9 cellular contexts compared by ENCODE assay signal in genomic region chr3:58173670-58174472, GRCh38. TPM values are rescaled to one million over a fixed set of nuclear protein-coding genes. Genes with fewer than 3 reads are reported as not detected.
A peak's percentile ranks its signal among the peaks of the same experiment; 100 is the strongest.
DNase-seq lines count a peak whose midpoint lies in the region; ATAC-seq, FAIRE-seq and TF ChIP-seq lines count a peak whose summit lies in the region.
"Had no signal": no experiment of that assay in that cellular context is flagged by ENCODE, and none has a peak within 500 bp of the region (broad histone marks: within the 10 kb centered on the region; RNA-seq: fewer than 3 reads in every experiment).

No MANE protein-coding gene starts in this region.

- intact Hi-C loops in HepG2 (cut with micrococcal nuclease; ENCODE audit: unreplicated experiment): loop anchor here (1.0 to 5.0 kb wide), 3 partner anchors 29 to 212 kb away; partner anchors contain the start of gene FLNB

- peak; percentile 46 for TF ChIP-seq CTCF in A549 (IDR thresholded peaks at IDR 0.05)
- no peak for TF ChIP-seq CTCF in astrocyte (IDR thresholded peaks at IDR 0.05; ENCODE audit: insufficient read depth, low read depth, low read length)
- peak; percentile 83 for TF ChIP-seq CTCF in HepG2 (CRISPR knock-in tag; IDR thresholded peaks at IDR 0.05)
- peak in 1 of 6 experiments; percentile 45 for TF ChIP-seq CTCF in upper lobe of left lung (IDR thresholded peaks at IDR 0.05)

- in situ Hi-C loops in HepG2 (cut with HindIII; ENCODE audit: extremely low pct_ligation_motif_present, low pct_unique_long_range_greater_than_20kb): no loop called here

- DNase-seq in A549 (ENCODE audit: low read depth in 1 of 2, low spot score in 1 of 2) (peak in 1 of 2 experiments; percentile 69), GM12891 (ENCODE audit: insufficient read length, low spot score) (peak; percentile 43), NCI-H2196 (lab: John Stamatoyannopoulos, UW; ENCODE audit: unreplicated experiment) (peak; percentile 72), astrocyte (ENCODE audit: low read depth) (no peak), HepG2 (ENCODE audit: low spot score) (peak; percentile 87), upper lobe of left lung (peak in 1 of 2 donors; percentile 65), globus pallidus (ENCODE audit: low spot score) (no peak)

- ATAC-seq in A549 (peak; percentile 18 to 20; a peak in 4 of 6 replicates), HepG2 (peak; percentile 54), upper lobe of left lung (ENCODE audit: low FRiP score in 2 of 2) (no peak), GM18870 (IDR thresholded peaks at IDR 0.05; ENCODE audit: unreplicated experiment) (no peak)

- TF ChIP-seq RAD21 in A549 (conservative IDR thresholded peaks at IDR 0.05 in 1 of 2, IDR thresholded peaks at IDR 0.05 in 1 of 2) (peak; percentile 44 to 48; a peak in 4 of 5 replicates), HepG2 (CRISPR knock-in tag; IDR thresholded peaks at IDR 0.05) (no peak; the same call in 1 of the 2 replicates)

- CTCF ChIA-PET in A549 (lab: Yijun Ruan, JAX): interaction anchor here (0.7 to 2.5 kb wide), 15 partner anchors 8 to 222 kb away, joined by 3 to 12 read pairs (median 4); partner anchors contain the start of gene RPP14
- CTCF ChIA-PET in HepG2 (lab: Yijun Ruan, JAX; ENCODE audit: low intra/inter-chr PET ratio, low total read pairs): no interaction called here

- peaks cover 28% of the 10 kb centered on the region for H3K4me1 Mint-ChIP-seq in astrocyte (ENCODE audit: low read depth, unreplicated experiment)

- TF ChIP-seq EP300 in A549 (IDR thresholded peaks at IDR 0.05) (no peak), HepG2 (IDR thresholded peaks at IDR 0.05; ENCODE audit: low read depth in 2 of 2, low read length in 2 of 2) (peak in 1 of 2 experiments; percentile 74; a peak in 2 of 4 replicates), HepG2 (CRISPR knock-in tag; IDR thresholded peaks at IDR 0.05; ENCODE audit: borderline replicate concordance) (0 out of 2 replicates have a peak, but pooled peaks have one; percentile 15), upper lobe of left lung (IDR thresholded peaks at IDR 0.05) (no peak)

- H3K36me3 ChIP-seq in astrocyte (ENCODE audit: insufficient read depth, low read length) (peaks cover 25% of the 10 kb centered on the region), HepG2 (replicated peaks in 1 of 2; ENCODE audit: control insufficient read depth in 1 of 2, insufficient read depth in 2 of 2, low read length in 2 of 2) (peaks cover 7 to 27% of the 10 kb centered on the region in 2 experiments), upper lobe of left lung (peaks cover 0 to 25% (median 4%) of the 10 kb centered on the region in 4 donors)

- no peak for FAIRE-seq in A549 (lab: Jason Lieb, UNC)
- FAIRE-seq in GM12891 (lab: Jason Lieb, UNC): peak; percentile 58
- no peak for FAIRE-seq in astrocyte (lab: Jason Lieb, UNC)
- FAIRE-seq in HepG2 (lab: Jason Lieb, UNC): peak; percentile 89

- H3K27me3 ChIP-seq in astrocyte (ENCODE audit: insufficient read depth, low read length) (no peaks in the 10 kb centered on the region), HepG2 (ENCODE audit: control insufficient read depth in 1 of 2, insufficient read depth in 2 of 2, low read length in 2 of 2) (peaks cover 0 to 8% of the 10 kb centered on the region in 2 experiments; a peak in 2 of 5 replicates), upper lobe of left lung (no peaks in the 10 kb centered on the region)

- POLR2A ChIA-PET in A549 (lab: Yijun Ruan, JAX): interaction anchor here (0.5 kb wide), 1 partner anchor 138 kb away, joined by 3 read pairs; no protein-coding TSS in a partner anchor
- POLR2A ChIA-PET in HepG2 (lab: Yijun Ruan, JAX): interaction anchor here (0.8 to 3.9 kb wide), 8 partner anchors 15 to 165 kb away, joined by 3 to 16 read pairs (median 7); partner anchors contain the start of gene FLNB

- H3K9ac ChIP-seq in astrocyte (ENCODE audit: low read length): no peak overlapping the region
- H3K9ac ChIP-seq in HepG2 (ENCODE audit: insufficient read depth, low read depth, low read length): peak overlapping the region; percentile 74

- H3K27ac ChIP-seq in A549: peak overlapping the region; percentile 74 to 98; a peak in 4 of 6 replicates
- H3K27ac ChIP-seq in astrocyte (ENCODE audit: low read depth, low read length): no peak overlapping the region
- H3K27ac ChIP-seq in HepG2 (ENCODE audit: extremely low read length, insufficient read depth, low read length): peak overlapping the region; percentile 95
- peak overlapping the region; percentile 4 to 71 (median 66) for H3K27ac ChIP-seq in upper lobe of left lung

- no peak overlapping the region for H3K4me3 ChIP-seq in A549
- H3K4me3 ChIP-seq in astrocyte (ENCODE audit: insufficient read depth, low read depth, low read length): no peak overlapping the region
- peak overlapping the region; percentile 1 to 66 (median 13); a peak in 3 of 6 replicates for H3K4me3 ChIP-seq in HepG2 (replicated peaks in 1 of 3; ENCODE audit: insufficient read depth in 1 of 3, low read depth in 2 of 3, low read length in 3 of 3)
- no peak overlapping the region for H3K4me3 ChIP-seq in upper lobe of left lung

- H3K27me3 Mint-ChIP-seq in astrocyte (ENCODE audit: low read depth, unreplicated experiment): no peaks in the 10 kb centered on the region

- H3K4me2 ChIP-seq in A549: peak overlapping the region; percentile 56; the same call in 2 of the 3 replicates
- H3K4me2 ChIP-seq in astrocyte (ENCODE audit: low read length): no peak overlapping the region
- peak overlapping the region; percentile 80 for H3K4me2 ChIP-seq in HepG2 (ENCODE audit: low read depth, low read length)

- no peaks in the 10 kb centered on the region for H3K9me3 ChIP-seq in A549
- no peaks in the 10 kb centered on the region for H3K9me3 ChIP-seq in astrocyte (ENCODE audit: insufficient read depth, low read depth, low read length)
- no peaks in the 10 kb centered on the region for H3K9me3 ChIP-seq in HepG2 (ENCODE audit: low read length)
- H3K9me3 ChIP-seq in upper lobe of left lung: no peaks in the 10 kb centered on the region

- TF ChIP-seq POLR2A in A549 (IDR thresholded peaks at IDR 0.05; ENCODE audit: low read length) (no peak), GM12891 (IDR thresholded peaks at IDR 0.05; ENCODE audit: low read depth, low read length) (no peak), HepG2 (IDR thresholded peaks at IDR 0.05; ENCODE audit: insufficient read depth in 1 of 2, low read depth in 2 of 2, low read length in 2 of 2) (0 out of 4 replicates have a peak, but pooled peaks of 1 of the 2 experiments have one; percentile 45), upper lobe of left lung (IDR thresholded peaks at IDR 0.05) (no peak)

- H3K79me2 ChIP-seq in astrocyte (ENCODE audit: insufficient read depth, low read length) (no peaks in the 10 kb centered on the region), HepG2 (ENCODE audit: insufficient read depth, low read length) (no peaks in the 10 kb centered on the region)

- peaks cover 15% of the 10 kb centered on the region for H3K36me3 Mint-ChIP-seq in astrocyte (ENCODE audit: low read depth, unreplicated experiment)
- H3K36me3 Mint-ChIP-seq: activated naive CD4-positive, alpha-beta T cell treated with anti-CD3 and anti-CD28 coated beads, Interleukin-2, amount 50 U/mL, for 72 hours had no signal

- peaks cover 94% of the 10 kb centered on the region for H3K4me1 ChIP-seq in A549
- peaks cover 17% of the 10 kb centered on the region for H3K4me1 ChIP-seq in astrocyte (ENCODE audit: insufficient read depth, low read length)
- peaks cover 100% of the 10 kb centered on the region for H3K4me1 ChIP-seq in HepG2 (ENCODE audit: insufficient read depth, low read length)
- H3K4me1 ChIP-seq in upper lobe of left lung: peaks cover 37 to 50% (median 43%) of the 10 kb centered on the region in 4 donors

- H2AFZ ChIP-seq in astrocyte (ENCODE audit: low read depth, low read length): no peak overlapping the region
- H2AFZ ChIP-seq in HepG2 (ENCODE audit: low read length): no peak overlapping the region

- H3K27ac Mint-ChIP-seq in astrocyte (ENCODE audit: unreplicated experiment): peak overlapping the region; percentile 63
- H3K27ac Mint-ChIP-seq: activated naive CD4-positive, alpha-beta T cell treated with anti-CD3 and anti-CD28 coated beads, Interleukin-2, amount 50 U/mL, for 72 hours had no signal

- no TSS peak for BruUV-seq in HepG2 (replicated peaks; lab: Mats Ljungman, UMichigan)

- H3K4me3 Mint-ChIP-seq in astrocyte (ENCODE audit: unreplicated experiment): no peak overlapping the region

- H4K20me1 ChIP-seq in astrocyte (ENCODE audit: insufficient read depth, low read length) (peaks cover 13% of the 10 kb centered on the region), HepG2 (ENCODE audit: insufficient read depth, low read length) (no peaks in the 10 kb centered on the region)

- no peaks in the 10 kb centered on the region for H3K9me3 Mint-ChIP-seq in astrocyte (ENCODE audit: unreplicated experiment)
- H3K9me3 Mint-ChIP-seq: activated naive CD4-positive, alpha-beta T cell treated with anti-CD3 and anti-CD28 coated beads, Interleukin-2, amount 50 U/mL, for 72 hours had no signal

- WGBS in A549 (ENCODE audit: missing lambda C conversion rate): 61% methylated on average over 11 of the region's 12 CpGs
- WGBS in HepG2 (ENCODE audit: low lambda C conversion rate): 0% methylated on average over 6 of the region's 12 CpGs
- WGBS in upper lobe of left lung, 2 donors: 62 to 67% methylated on average over 11 to 12 of the region's 12 CpGs

RNA-seq across cellular contexts. Expression of gene DNASE1L3, which starts 36.9 kb away (rescaled TPM):
- polyA plus RNA-seq in A549 (2011; rRNA removed): 0.19 TPM in 1 of 2 replicates, not detected in the other
- polyA plus RNA-seq in A549 (2012; cell fraction: cytosol; rRNA removed): 0.08 TPM in 1 of 2 replicates, not detected in the other
- not detected in 2 replicates for polyA plus RNA-seq in A549 (2012; cell fraction: nucleus; rRNA removed)
- polyA plus RNA-seq in A549 (2017; fragmentation: RNase III; extraction: RNeasy Plus Mini Kit Qiagen cat#74134 plus additional on column Dnase treatment): not detected in 3 replicates
- 0.49 TPM in 1 of 2 replicates, not detected in the other for polyA minus RNA-seq in A549 (2011; rRNA and poly(A)+ RNA removed)
- polyA plus RNA-seq in GM12891 (2012; ENCODE audit: low read depth, missing spikeins): 6.6 TPM
- not detected in 2 replicates for total RNA-seq in astrocyte
- 0.55 and 0.86 TPM in 2 replicates for total RNA-seq in HepG2 (2016; rRNA removed; fragmentation: Illumina TruSeq; extraction: Trizol)
- 0.30 TPM in 1 of 2 replicates, not detected in the other for total RNA-seq in HepG2 (2016; cell fraction: cytosol; rRNA removed; fragmentation: Illumina TruSeq; extraction: Trizol; ENCODE audit: low read depth)
- 0.61 and 0.73 TPM in 2 replicates for total RNA-seq in HepG2 (2016; cell fraction: insoluble cytoplasmic fraction; rRNA removed; fragmentation: Illumina TruSeq; extraction: Trizol)
- 0.53 and 1.1 TPM in 2 replicates for total RNA-seq in HepG2 (2016; cell fraction: membrane; rRNA removed; fragmentation: Illumina TruSeq; extraction: Trizol)
- 0.22 TPM in 1 of 2 replicates, not detected in the other for total RNA-seq in HepG2 (2016; cell fraction: nucleus; rRNA removed; fragmentation: Illumina TruSeq; extraction: Trizol)
- 1.0 and 1.7 TPM in 2 replicates for polyA plus RNA-seq in HepG2 (2011; rRNA removed)
- polyA plus RNA-seq in HepG2 (2011; cell fraction: cytosol; rRNA removed): 1.0 and 1.3 TPM in 2 replicates
- 0.43 and 0.51 TPM in 2 replicates for polyA plus RNA-seq in HepG2 (2011; cell fraction: nucleus; rRNA removed)
- polyA plus RNA-seq in HepG2 (2012): 0.33 and 2.5 TPM in 2 replicates
- polyA plus RNA-seq in HepG2 (2016; cell fraction: cytosol; fragmentation: Illumina TruSeq; extraction: Trizol; ENCODE audit: low read depth): 0.27 and 0.35 TPM in 2 replicates
- polyA plus RNA-seq in HepG2 (2016; cell fraction: insoluble cytoplasmic fraction; fragmentation: Illumina TruSeq; extraction: Trizol; ENCODE audit: low read depth): 0.44 and 0.59 TPM in 2 replicates
- polyA plus RNA-seq in HepG2 (2016; cell fraction: membrane; fragmentation: Illumina TruSeq; extraction: Trizol; ENCODE audit: low read depth): 0.34 and 0.37 TPM in 2 replicates
- polyA plus RNA-seq in HepG2 (2016; cell fraction: nucleus; fragmentation: Illumina TruSeq; extraction: Trizol; ENCODE audit: insufficient read depth, low read depth): 0.55 TPM in 1 of 2 replicates, not detected in the other
- 0.14 and 1.8 TPM in 2 replicates for polyA minus RNA-seq in HepG2 (2011; rRNA and poly(A)+ RNA removed; ENCODE audit: low replicate concordance)
- polyA minus RNA-seq in HepG2 (2011; cell fraction: cytosol; rRNA and poly(A)+ RNA removed): 0.88 TPM in 1 of 2 replicates, not detected in the other
- 0.77 and 0.87 TPM in 2 replicates for polyA minus RNA-seq in HepG2 (2011; cell fraction: nucleus; rRNA and poly(A)+ RNA removed)
- 10 to 100 TPM in 1 of 6 donors, 1 to 10 TPM in 2, under 1 TPM in 2, not detected in 1; 0.59 to 35.6 (median 3.3) TPM for total RNA-seq in upper lobe of left lung
- total RNA-seq: activated naive CD4-positive, alpha-beta T cell treated with anti-CD3 and anti-CD28 coated beads, Interleukin-2, amount 50 U/mL, for 72 hours had no signal

Comparison
In these comparisons a context has a peak if more than half of its experiments do, and no peak if none do; other contexts are left out.
1. ATAC-seq: peak in A549 (2 of 2) and HepG2 (single experiment); none in upper lobe of left lung (0 of 2) and GM18870 (single experiment).
2. DNase-seq: peak in GM12891 (single experiment), NCI-H2196 (single experiment) and HepG2 (single experiment); none in astrocyte (single experiment) and globus pallidus (single experiment).
3. H3K4me3 ChIP-seq: peak in HepG2 (3 of 3); none in A549 (single experiment), astrocyte (single experiment) and upper lobe of left lung (0 of 4).
4. Of the 38 proteins assayed by ChIP-seq in both HepG2 and A549: peak only in HepG2: EP300, ESRRA, HDAC2, KDM1A, MYC and ZSCAN20; only in A549: RAD21; in both: CTCF, POLR2AphosphoS2 and SMC3; in neither: 25; mixed calls (peak in some experiments, not most) for 3.